In the genomic region with DNA sequence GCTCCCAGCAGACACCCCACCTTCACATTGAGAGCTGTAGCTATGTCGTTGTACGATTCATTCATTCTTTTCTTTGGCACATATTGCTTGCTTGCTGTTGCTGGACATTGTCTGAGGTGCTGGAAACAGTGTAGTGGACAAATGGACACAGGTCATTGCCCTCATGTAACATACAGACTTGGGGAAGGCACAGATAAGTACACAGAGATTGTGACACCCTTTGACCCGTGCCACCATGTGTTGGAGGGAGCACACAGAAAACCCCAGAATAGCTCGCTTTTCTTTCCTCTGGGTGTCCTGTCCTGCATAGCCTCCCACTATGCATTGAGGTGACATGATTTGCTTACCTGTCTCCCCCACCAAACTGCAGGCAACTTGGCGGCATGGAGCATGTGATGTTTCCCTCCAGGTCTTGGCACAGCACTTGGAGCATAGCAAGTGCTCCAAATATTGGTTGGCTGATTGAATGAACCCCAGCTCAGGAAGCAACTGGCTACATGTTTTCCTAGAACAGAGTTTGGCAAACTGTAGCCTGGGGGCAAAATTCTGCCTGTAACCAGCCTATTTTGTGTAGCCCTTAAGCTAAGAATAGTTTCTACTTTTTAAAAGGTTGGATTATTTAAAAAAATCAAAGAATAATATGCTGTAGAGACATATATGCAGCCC, we compare ENCODE assay signal across 13 cellular contexts.
"Had no signal": no experiment of that assay in that cellular context is flagged by ENCODE, and none has a peak within 500 bp of the region (broad histone marks: within the 10 kb centered on the region; RNA-seq: fewer than 3 reads in every experiment).

No MANE protein-coding gene starts in this region.

- H3K36me3 ChIP-seq: esophagus muscularis mucosa, sigmoid colon had no signal

- H3K27me3 ChIP-seq: dorsolateral prefrontal cortex had no signal

- H3K9me3 Mint-ChIP-seq: memory B cell; nephron; T-helper 1 cell treated with Interleukin-12 subunit alpha and Interleukin-12 subunit beta and Interleukin-4 antibody, amounts not matched to agents 30 μg/mL and 1 μg/mL, for 36 hours had no signal

- DNase-seq: activated gamma-delta T cell; left colon; occipital lobe; sigmoid colon; stimulated activated CD4-positive, alpha-beta T cell treated with anti-CD3 and anti-CD28 coated beads, Interleukin-4, amount 100 ng/mL, for 1 hour; stimulated activated CD8-positive, alpha-beta memory T cell treated with anti-CD3 and anti-CD28 coated beads, Interleukin-4, amount 100 ng/mL, for 48 hours; stimulated activated naive CD8-positive, alpha-beta T cell treated with anti-CD3 and anti-CD28 coated beads, Interleukin-15, Interleukin-2, amounts not matched to agents 100 U/mL and 50 U/mL, for 24 hours had no signal

- H3K4me1 Mint-ChIP-seq: memory B cell had no signal

- H3K27ac ChIP-seq: dorsolateral prefrontal cortex, esophagus muscularis mucosa, sigmoid colon had no signal

- H3K4me3 ChIP-seq: dorsolateral prefrontal cortex, esophagus muscularis mucosa, sigmoid colon had no signal

- H3K4me3 Mint-ChIP-seq: activated naive CD8-positive, alpha-beta T cell; memory B cell; nephron; T-helper 1 cell treated with Interleukin-12 subunit alpha and Interleukin-12 subunit beta and Interleukin-4 antibody, amounts not matched to agents 30 μg/mL and 1 μg/mL, for 36 hours had no signal

- ATAC-seq: left colon had no signal

- H3K27ac Mint-ChIP-seq: memory B cell; nephron; T-helper 1 cell treated with Interleukin-12 subunit alpha and Interleukin-12 subunit beta and Interleukin-4 antibody, amounts not matched to agents 30 μg/mL and 1 μg/mL, for 36 hours had no signal

- H3K36me3 Mint-ChIP-seq: activated naive CD8-positive, alpha-beta T cell; memory B cell had no signal

- H3K9me3 ChIP-seq: esophagus muscularis mucosa, sigmoid colon had no signal
